8 cellular contexts compared by ENCODE assay signal in the genomic region with DNA sequence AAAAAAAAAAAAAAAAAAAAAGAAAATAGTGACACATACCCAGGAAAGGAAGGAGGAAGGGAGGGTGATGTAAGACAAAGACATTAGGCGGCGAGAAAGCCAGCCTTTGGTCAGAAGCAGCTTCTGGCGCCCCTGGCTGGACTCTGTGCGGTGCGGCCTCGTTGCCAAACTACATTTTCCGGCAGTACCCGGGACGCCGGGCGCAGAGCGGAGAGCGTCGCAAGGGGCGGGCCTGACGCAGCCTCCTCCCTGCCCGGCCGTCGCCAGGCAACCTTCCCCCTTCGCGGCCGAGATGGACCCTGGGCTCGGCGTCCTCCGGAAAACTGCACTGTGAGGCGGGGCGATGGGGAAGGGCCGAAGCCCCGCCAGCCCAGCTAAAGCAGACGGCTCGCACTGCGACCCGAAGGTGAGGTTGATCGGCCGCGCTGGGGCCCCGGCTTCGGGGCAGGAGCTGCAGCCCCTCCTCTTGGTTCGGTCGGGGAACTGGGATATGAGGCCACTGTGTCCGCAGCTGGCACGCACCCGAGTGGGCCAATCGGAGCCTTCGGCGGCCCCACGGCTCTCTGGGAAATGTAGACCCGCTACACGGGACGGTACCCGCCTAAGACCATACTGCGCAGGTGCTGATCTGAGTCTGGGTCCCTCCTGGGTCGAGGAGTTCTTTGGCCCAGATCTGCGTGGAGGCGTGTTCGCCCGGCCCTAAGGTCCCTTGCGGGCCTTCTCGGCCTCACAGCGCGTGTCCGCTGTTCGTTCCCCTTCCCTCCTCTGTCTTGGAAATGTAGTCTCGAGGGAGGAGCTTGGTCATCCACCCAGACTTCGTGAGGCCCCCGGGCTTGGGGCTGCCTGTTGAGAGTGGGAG. TPM values are rescaled to one million over a fixed set of nuclear protein-coding genes. Genes with fewer than 3 reads are reported as not detected.
DNase-seq lines count a peak whose midpoint lies in the region; ATAC-seq and TF ChIP-seq lines count a peak whose summit lies in the region.

No MANE protein-coding gene starts in this region.

- ATAC-seq in HG03139 (IDR thresholded peaks at IDR 0.05; ENCODE audit: unreplicated experiment) (peak; percentile 36), left lobe of liver (peak; percentile 72)

- DNase-seq in activated gamma-delta T cell treated with Interleukin-2 at 50 U/mL for 16 hours (peak; percentile 67), activated gamma-delta T cell (lab: John Stamatoyannopoulos, UW) (no peak), cerebellum (ENCODE audit: low spot score) (peak; percentile 94), left lobe of liver (ENCODE audit: low spot score) (peak; percentile 92), DMS114 treated with DMSO at 0.1 percent for 48 hours (lab: John Stamatoyannopoulos, UW; ENCODE audit: unreplicated experiment) (no peak)
- DNase-seq in stimulated activated CD4-positive, alpha-beta T cell treated with anti-CD3 and anti-CD28 coated beads, Interleukin-4, amount 100 ng/mL, for 24 hours: peak; percentile 82

- peak; percentile 15; the same call in 1 of the 2 replicates for TF ChIP-seq CTCF in VCaP (conservative IDR thresholded peaks at IDR 0.05)

- H3K27ac ChIP-seq in VCaP: peak overlapping the region; percentile 99

RNA-seq across cellular contexts. Expression of a gene that starts 2.3 kb away (rescaled TPM):
- total RNA-seq in cerebellum: 20.5 TPM
- total RNA-seq in left lobe of liver: 15.2 TPM

RNA-seq across cellular contexts. Expression of a gene that starts 17.0 kb away (rescaled TPM):
- total RNA-seq in cerebellum (36.0 TPM), left lobe of liver (20.5 TPM)

RNA-seq across cellular contexts. Expression of a gene that starts 20.5 kb away (rescaled TPM):
- total RNA-seq in cerebellum (31.8 TPM), left lobe of liver (73.4 TPM)

RNA-seq across cellular contexts. Expression of a gene that starts 31.5 kb away (rescaled TPM):
- total RNA-seq in cerebellum: 207 TPM
- 84.0 TPM for total RNA-seq in left lobe of liver

RNA-seq across cellular contexts. Expression of a gene that starts 55.8 kb away (rescaled TPM):
- 7.5 TPM for total RNA-seq in cerebellum
- 5.0 TPM for total RNA-seq in left lobe of liver

Comparison
In these comparisons a context has a peak if more than half of its experiments do, and no peak if none do; other contexts are left out.
1. DNase-seq: peak in activated gamma-delta T cell treated with Interleukin-2 at 50 U/mL for 16 hours (single experiment), cerebellum (single experiment), left lobe of liver (single experiment) and stimulated activated CD4-positive, alpha-beta T cell treated with anti-CD3 and anti-CD28 coated beads, Interleukin-4, amount 100 ng/mL, for 24 hours (single experiment); none in activated gamma-delta T cell (single experiment) and DMS114 treated with DMSO at 0.1 percent for 48 hours (single experiment).